ENCODE assay signal across 20 cellular contexts in genomic region chr5:109803854-109804253, GRCh38.
DNase-seq lines count a peak whose midpoint lies in the region; ATAC-seq, FAIRE-seq and TF ChIP-seq lines count a peak whose summit lies in the region.
"Had no signal": no experiment of that assay in that cellular context is flagged by ENCODE, and none has a peak within 500 bp of the region (broad histone marks: within the 10 kb centered on the region; RNA-seq: fewer than 3 reads in every experiment).

No MANE protein-coding gene starts in this region.

- peaks cover 5% of the 10 kb centered on the region for H3K79me1 ChIP-seq in mesenchymal stem cell (replicated peaks; ENCODE audit: low read length, poor library complexity, severe bottlenecking)

- H2AK5ac ChIP-seq in mesenchymal stem cell (ENCODE audit: low read length, severe bottlenecking): no peak overlapping the region

- no peak for TF ChIP-seq EP300 in A549 (IDR thresholded peaks at IDR 0.05)

- 54% methylated on average over 2 of the region's 2 CpGs for WGBS in A549 (ENCODE audit: missing lambda C conversion rate)
- WGBS in mesenchymal stem cell: no CpG with 5 or more reads among the region's 2 CpGs

- peaks cover 4 to 30% (median 30%) of the 10 kb centered on the region in 3 donors for H3K36me3 Mint-ChIP-seq in immature natural killer cell
- H3K36me3 Mint-ChIP-seq in naive thymus-derived CD8-positive, alpha-beta T cell: peaks cover 25 to 54% (median 51%) of the 10 kb centered on the region in 3 donors

- TF ChIP-seq POLR2A in A549 (IDR thresholded peaks at IDR 0.05; ENCODE audit: low read length): no peak

- peaks cover 8 to 18% of the 10 kb centered on the region in 2 experiments for H3K36me3 ChIP-seq in mesenchymal stem cell (ENCODE audit: control insufficient read depth in 1 of 2, insufficient read depth in 2 of 2, low read depth in 1 of 2, low read length in 2 of 2)

- TF ChIP-seq CTCF in A549 (IDR thresholded peaks at IDR 0.05): no peak

- ATAC-seq in A549 (0 out of 6 replicates have a peak, but pooled peaks of 1 of the 2 experiments have one; percentile 23), GM21529 (IDR thresholded peaks at IDR 0.05; ENCODE audit: unreplicated experiment) (no peak), HG02840 (IDR thresholded peaks at IDR 0.05; ENCODE audit: low FRiP score, unreplicated experiment) (no peak)
- ATAC-seq in naive thymus-derived CD8-positive, alpha-beta T cell: no peak

- no peaks in the 10 kb centered on the region for H3K4me1 Mint-ChIP-seq in immature natural killer cell
- H3K4me1 Mint-ChIP-seq in naive thymus-derived CD8-positive, alpha-beta T cell: peaks cover 0 to 17% (median 4%) of the 10 kb centered on the region in 4 donors

- H3K27ac ChIP-seq in A549 (0 out of 6 replicates have a peak overlapping the region, but pooled peaks of 1 of the 2 experiments have one; percentile 49), mesenchymal stem cell (ENCODE audit: low read length, poor library complexity, severe bottlenecking) (peak overlapping the region; percentile 63)
- H3K27ac ChIP-seq: 22Rv1; BLaER1 treated with 17β-estradiol and CSF1 and Interleukin-3, amounts not matched to agents 10 nM and 100 nM; PC-9 had no signal

- no peak overlapping the region for H2BK15ac ChIP-seq in mesenchymal stem cell (ENCODE audit: low read depth, poor library complexity, severe bottlenecking)

- H3K4me3 ChIP-seq in A549 (no peak overlapping the region), mesenchymal stem cell (ENCODE audit: insufficient read depth in 1 of 2, low read depth in 1 of 2, low read length in 2 of 2) (no peak overlapping the region)
- H3K4me3 ChIP-seq: BLaER1 treated with 17β-estradiol and CSF1 and Interleukin-3, amounts not matched to agents 10 nM and 100 nM; PC-9 had no signal

- H3K27ac Mint-ChIP-seq in immature natural killer cell: peak overlapping the region in 1 of 6 donors; percentile 64
- peak overlapping the region in 3 of 10 donors; percentile 11 to 41 (median 17) for H3K27ac Mint-ChIP-seq in naive thymus-derived CD8-positive, alpha-beta T cell
- H3K27ac Mint-ChIP-seq: HFFc6 had no signal

- H2BK12ac ChIP-seq in mesenchymal stem cell (ENCODE audit: low read length in 2 of 2): no peak overlapping the region

- POLR2A ChIA-PET in A549 (lab: Yijun Ruan, JAX): no interaction called here
- POLR2A ChIA-PET in naive thymus-derived CD8-positive, alpha-beta T cell (lab: Charles Lee): no interaction called here

- H3K23ac ChIP-seq in mesenchymal stem cell (ENCODE audit: low read length in 2 of 2): no peak overlapping the region

- CTCF ChIA-PET in A549 (lab: Yijun Ruan, JAX): no interaction called here

- H3K4me2 ChIP-seq in A549 (peak overlapping the region; percentile 67), mesenchymal stem cell (ENCODE audit: low read length, poor library complexity, severe bottlenecking) (no peak overlapping the region)
- H3K4me2 ChIP-seq: BLaER1 treated with 17β-estradiol and CSF1 and Interleukin-3, amounts not matched to agents 10 nM and 100 nM; PC-9 had no signal

- H3K27me3 Mint-ChIP-seq in immature natural killer cell (ENCODE audit: low read depth in 3 of 3): no peaks in the 10 kb centered on the region
- H3K27me3 Mint-ChIP-seq in naive thymus-derived CD8-positive, alpha-beta T cell: no peaks in the 10 kb centered on the region

- FAIRE-seq in A549 (lab: Jason Lieb, UNC): no peak
- FAIRE-seq in GM19239 (lab: Jason Lieb, UNC): peak; percentile 79
- FAIRE-seq: GM12891 had no signal

- no peaks in the 10 kb centered on the region for H3K27me3 ChIP-seq in mesenchymal stem cell (ENCODE audit: control insufficient read depth in 1 of 2, insufficient read depth in 1 of 2, low read length in 2 of 2)
- H3K27me3 ChIP-seq: BLaER1 treated with 17β-estradiol and CSF1 and Interleukin-3, amounts not matched to agents 10 nM and 100 nM had no signal

- H3K9me3 ChIP-seq in A549 (no peaks in the 10 kb centered on the region), mesenchymal stem cell (ENCODE audit: control insufficient read depth, low read length) (no peaks in the 10 kb centered on the region)
- H3K9me3 ChIP-seq: BLaER1 treated with 17β-estradiol and CSF1 and Interleukin-3, amounts not matched to agents 10 nM and 100 nM had no signal

- no peak overlapping the region for H2AFZ ChIP-seq in mesenchymal stem cell (ENCODE audit: low read depth, low read length)
- H2AFZ ChIP-seq: PC-9 had no signal

- no peak overlapping the region for H3K4me3 Mint-ChIP-seq in immature natural killer cell
- H3K4me3 Mint-ChIP-seq in naive thymus-derived CD8-positive, alpha-beta T cell: no peak overlapping the region
- H3K4me3 Mint-ChIP-seq: HFFc6 had no signal

- no peak overlapping the region for H3K18ac ChIP-seq in mesenchymal stem cell (ENCODE audit: low read depth in 1 of 2, low read length in 2 of 2)

- H3K4me1 ChIP-seq in A549 (peaks cover 21% of the 10 kb centered on the region), mesenchymal stem cell (ENCODE audit: control insufficient read depth, insufficient read depth, low read depth, low read length) (no peaks in the 10 kb centered on the region)
- H3K4me1 ChIP-seq: BLaER1 treated with 17β-estradiol and CSF1 and Interleukin-3, amounts not matched to agents 10 nM and 100 nM had no signal

- no peak overlapping the region for H2BK120ac ChIP-seq in mesenchymal stem cell (ENCODE audit: low read depth, low read length)

- no peak overlapping the region for H2BK5ac ChIP-seq in mesenchymal stem cell (ENCODE audit: low read depth, low read length, poor library complexity, severe bottlenecking)

- H4K8ac ChIP-seq in mesenchymal stem cell (ENCODE audit: low read length): no peak overlapping the region

- no peak overlapping the region for H3K9ac ChIP-seq in mesenchymal stem cell (ENCODE audit: low read length)
- H3K9ac ChIP-seq: BLaER1 treated with 17β-estradiol and CSF1 and Interleukin-3, amounts not matched to agents 10 nM and 100 nM had no signal

- peak in 1 of 2 experiments; percentile 2 for DNase-seq in A549 (ENCODE audit: low read depth in 1 of 2, low spot score in 1 of 2)
- DNase-seq in GM19239 (ENCODE audit: insufficient read length, low spot score): no peak
- DNase-seq in glomerular visceral epithelial cell (ENCODE audit: extremely low spot score): peak; percentile 6
- no peak for DNase-seq in mesenchymal stem cell
- DNase-seq in immature natural killer cell: no peak
- no peak for DNase-seq in naive thymus-derived CD8-positive, alpha-beta T cell
- DNase-seq: HFFc6, Karpas-422, MM.1S, NCI-H1105 treated with DMSO at 0.1 percent for 48 hours, NCI-H187 treated with DMSO at 0.1 percent for 48 hours, NCI-H446, NCI-H774, PC-9, SHP77 had no signal

- no peak overlapping the region for H3K14ac ChIP-seq in mesenchymal stem cell (ENCODE audit: low read length in 2 of 2)

- H3K9me3 Mint-ChIP-seq in immature natural killer cell: no peaks in the 10 kb centered on the region
- peaks cover 0 to 4% (median 0%) of the 10 kb centered on the region in 9 donors for H3K9me3 Mint-ChIP-seq in naive thymus-derived CD8-positive, alpha-beta T cell
- H3K9me3 Mint-ChIP-seq: HFFc6 had no signal

- no peak overlapping the region for H3K4ac ChIP-seq in mesenchymal stem cell (ENCODE audit: low read depth in 1 of 2, low read length in 2 of 2)

- H4K91ac ChIP-seq in mesenchymal stem cell (ENCODE audit: low read length): no peak overlapping the region

- TF ChIP-seq RAD21 in A549 (conservative IDR thresholded peaks at IDR 0.05 in 1 of 2, IDR thresholded peaks at IDR 0.05 in 1 of 2): no peak

TF ChIP-seq in A549, 52 proteins besides CTCF, POLR2A, EP300 and RAD21:
- TF ChIP-seq ZFP36 (IDR thresholded peaks at IDR 0.05; ENCODE audit: borderline replicate concordance, partially characterized antibody): no peak
- TF ChIP-seq ESRRA (IDR thresholded peaks at IDR 0.05; ENCODE audit: borderline replicate concordance, low read length): no peak
- no peak for TF ChIP-seq CHD2 (IDR thresholded peaks at IDR 0.05; ENCODE audit: low read length, partially characterized antibody)
- TF ChIP-seq ZC3H11A (IDR thresholded peaks at IDR 0.05): no peak
- TF ChIP-seq HDAC2 (IDR thresholded peaks at IDR 0.05): no peak
- no peak for TF ChIP-seq JUN (IDR thresholded peaks at IDR 0.05)
- TF ChIP-seq PHF8 (IDR thresholded peaks at IDR 0.05; ENCODE audit: borderline replicate concordance, low read depth): no peak
- no peak for TF ChIP-seq KDM5A (IDR thresholded peaks at IDR 0.05)
- no peak for TF ChIP-seq EHMT2 (IDR thresholded peaks at IDR 0.05; ENCODE audit: low read depth)
- TF ChIP-seq CEBPB (IDR thresholded peaks at IDR 0.05): no peak
- TF ChIP-seq FOXS1 (CRISPR knock-in tag; IDR thresholded peaks at IDR 0.05): no peak
- no peak for TF ChIP-seq ZSCAN20 (CRISPR knock-in tag; IDR thresholded peaks at IDR 0.05)
- no peak for TF ChIP-seq HMGXB4 (CRISPR knock-in tag; IDR thresholded peaks at IDR 0.05; ENCODE audit: borderline replicate concordance)
- no peak for TF ChIP-seq BHLHE40 (IDR thresholded peaks at IDR 0.05; ENCODE audit: low read depth, low read length)
